In genomic region chr14:90017371-90017770, GRCh38 we compare ENCODE assay signal across 20 cellular contexts. TPM values are rescaled to one million over a fixed set of nuclear protein-coding genes. Genes with fewer than 3 reads are reported as not detected.
DNase-seq lines count a peak whose midpoint lies in the region; ATAC-seq, FAIRE-seq and TF ChIP-seq lines count a peak whose summit lies in the region.
"Had no signal": no experiment of that assay in that cellular context is flagged by ENCODE, and none has a peak within 500 bp of the region (broad histone marks: within the 10 kb centered on the region; RNA-seq: fewer than 3 reads in every experiment).

No MANE protein-coding gene starts in this region.

- peaks cover 8% of the 10 kb centered on the region for H3K4me1 ChIP-seq in astrocyte (ENCODE audit: insufficient read depth, low read length)
- H3K4me1 ChIP-seq: HAP-1 had no signal

- no peaks in the 10 kb centered on the region for H4K20me1 ChIP-seq in astrocyte (ENCODE audit: insufficient read depth, low read length)

- no peak overlapping the region for H3K4me3 Mint-ChIP-seq in astrocyte (ENCODE audit: unreplicated experiment)
- no peak overlapping the region for H3K4me3 Mint-ChIP-seq in CD4-positive, alpha-beta T cell
- H3K4me3 Mint-ChIP-seq: CD8-positive, alpha-beta T cell had no signal

- no peak overlapping the region for H2AFZ ChIP-seq in astrocyte (ENCODE audit: low read depth, low read length)

- no peak for FAIRE-seq in astrocyte (lab: Jason Lieb, UNC)
- FAIRE-seq: D721Med had no signal

- POLR2A ChIA-PET in CD4-positive, alpha-beta T cell (lab: Charles Lee): no interaction called here

- H3K36me3 Mint-ChIP-seq in astrocyte (ENCODE audit: low read depth, unreplicated experiment): peaks cover 28% of the 10 kb centered on the region
- peaks cover 92% of the 10 kb centered on the region for H3K36me3 Mint-ChIP-seq in CD4-positive, alpha-beta T cell (ENCODE audit: low read depth)

- H3K4me2 ChIP-seq in astrocyte (ENCODE audit: low read length): peak overlapping the region; percentile 13

- TF ChIP-seq CTCF in AG10803 (conservative IDR thresholded peaks at IDR 0.05; ENCODE audit: low read length) (no peak), astrocyte (IDR thresholded peaks at IDR 0.05; ENCODE audit: insufficient read depth, low read depth, low read length) (no peak)
- no peak for TF ChIP-seq CTCF in CD4-positive, alpha-beta T cell (IDR thresholded peaks at IDR 0.05)

- CTCF ChIA-PET in CD4-positive, alpha-beta T cell (lab: Charles Lee): no interaction called here

- H3K27me3 Mint-ChIP-seq in astrocyte (ENCODE audit: low read depth, unreplicated experiment): no peaks in the 10 kb centered on the region
- no peaks in the 10 kb centered on the region for H3K27me3 Mint-ChIP-seq in CD4-positive, alpha-beta T cell

- no peak overlapping the region for H3K27ac ChIP-seq in astrocyte (ENCODE audit: low read depth, low read length)
- no peak overlapping the region for H3K27ac ChIP-seq in CD4-positive, alpha-beta T cell (ENCODE audit: low read depth, low read length)

- intact Hi-C loops in CD4-positive, alpha-beta T cell (cut with DNase I, micrococcal nuclease): no loop called here

- H3K27me3 ChIP-seq in astrocyte (ENCODE audit: insufficient read depth, low read length): no peaks in the 10 kb centered on the region
- no peaks in the 10 kb centered on the region for H3K27me3 ChIP-seq in CD4-positive, alpha-beta T cell (ENCODE audit: control insufficient read depth, insufficient read depth, low read length)
- H3K27me3 ChIP-seq: MG63 had no signal

- H3K36me3 ChIP-seq in astrocyte (ENCODE audit: insufficient read depth, low read length): peaks cover 22% of the 10 kb centered on the region
- H3K36me3 ChIP-seq: MG63 had no signal

- no peak overlapping the region for H3K9ac ChIP-seq in astrocyte (ENCODE audit: low read length)

- no peak overlapping the region for H3K27ac Mint-ChIP-seq in astrocyte (ENCODE audit: unreplicated experiment)
- no peak overlapping the region for H3K27ac Mint-ChIP-seq in CD4-positive, alpha-beta T cell
- H3K27ac Mint-ChIP-seq: CD8-positive, alpha-beta T cell had no signal

- ATAC-seq in CD4-positive, alpha-beta T cell (ENCODE audit: poor library complexity): no peak
- ATAC-seq in GM21528 (IDR thresholded peaks at IDR 0.05; ENCODE audit: low FRiP score, unreplicated experiment): no peak
- ATAC-seq: CD8-positive, alpha-beta T cell; PC-3 had no signal

- H3K79me2 ChIP-seq in astrocyte (ENCODE audit: insufficient read depth, low read length): no peaks in the 10 kb centered on the region

- DNase-seq in AG10803 (ENCODE audit: low read depth): peak; percentile 5
- DNase-seq in GM04503 (ENCODE audit: low read depth): peak; percentile 3
- peak; percentile 55 for DNase-seq in astrocyte (ENCODE audit: low read depth)
- DNase-seq in hepatic stellate cell (ENCODE audit: low spot score): peak; percentile 21
- DNase-seq in DMS53 treated with DMSO at 0.1 percent for 48 hours (lab: John Stamatoyannopoulos, UW; ENCODE audit: unreplicated experiment): no peak
- no peak for DNase-seq in RPMI8226
- no peak for DNase-seq in CD4-positive, alpha-beta T cell
- DNase-seq: CD8-positive, alpha-beta T cell; DND-41; Karpas-422; MG63; NCI-H1092; NCI-H146; NCI-H2081; NCI-H510A; NCI-H774; PC-3 had no signal

- H3K4me1 Mint-ChIP-seq in astrocyte (ENCODE audit: low read depth, unreplicated experiment): no peaks in the 10 kb centered on the region
- H3K4me1 Mint-ChIP-seq in CD4-positive, alpha-beta T cell (ENCODE audit: low read depth): peaks cover 4% of the 10 kb centered on the region

- H3K9me3 Mint-ChIP-seq in astrocyte (ENCODE audit: unreplicated experiment): peaks cover 10% of the 10 kb centered on the region
- H3K9me3 Mint-ChIP-seq in CD4-positive, alpha-beta T cell: no peaks in the 10 kb centered on the region
- H3K9me3 Mint-ChIP-seq: CD8-positive, alpha-beta T cell had no signal

- peaks cover under 1% of the 10 kb centered on the region for H3K9me3 ChIP-seq in astrocyte (ENCODE audit: insufficient read depth, low read depth, low read length)
- no peaks in the 10 kb centered on the region for H3K9me3 ChIP-seq in CD4-positive, alpha-beta T cell (ENCODE audit: control insufficient read depth, low read length)
- H3K9me3 ChIP-seq: HAP-1, MG63 had no signal

- H3K4me3 ChIP-seq in AG10803 (ENCODE audit: low read length) (no peak overlapping the region), astrocyte (ENCODE audit: insufficient read depth, low read depth, low read length) (no peak overlapping the region)
- H3K4me3 ChIP-seq: HAP-1, MG63 had no signal

RNA-seq across cellular contexts. Expression of gene KCNK13, which starts 44.4 kb away (rescaled TPM):
- total RNA-seq in astrocyte: 0.09 TPM in 1 of 2 replicates, not detected in the other
- total RNA-seq in CD4-positive, alpha-beta T cell: not detected
- total RNA-seq: CD8-positive, alpha-beta T cell had no signal

Comparison
In these comparisons a context has a peak if more than half of its experiments do, and no peak if none do; other contexts are left out.
1. DNase-seq: peak in AG10803 (single experiment), GM04503 (single experiment), astrocyte (single experiment) and hepatic stellate cell (single experiment); none in DMS53 treated with DMSO at 0.1 percent for 48 hours (single experiment), RPMI8226 (single experiment) and CD4-positive, alpha-beta T cell (0 of 10).